In genomic region chr6:108874470-108875160, GRCh38 we compare ENCODE assay signal across 8 cellular contexts. TPM values are rescaled to one million over a fixed set of nuclear protein-coding genes. Genes with fewer than 3 reads are reported as not detected.
DNase-seq lines count a peak whose midpoint lies in the region; ATAC-seq and TF ChIP-seq lines count a peak whose summit lies in the region.

No MANE protein-coding gene starts in this region.

- CTCF ChIA-PET in activated CD8-positive, alpha-beta T cell treated with anti-CD3 and anti-CD28 coated beads for 36 hours (lab: Charles Lee): interaction anchor here (0.9 to 5.5 kb wide), 9 partner anchors 9 to 198 kb away, joined by 3 to 22 read pairs (median 4); no protein-coding TSS in a partner anchor

- no peak for TF ChIP-seq POLR2A in gastroesophageal sphincter (IDR thresholded peaks at IDR 0.05)

- POLR2A ChIA-PET in activated CD8-positive, alpha-beta T cell treated with anti-CD3 and anti-CD28 coated beads for 36 hours (lab: Charles Lee): interaction anchor here (0.6 to 2.3 kb wide), 6 partner anchors 8 to 1601 kb away, joined by 3 to 17 read pairs (median 3); no protein-coding TSS in a partner anchor

- peaks cover 0 to 29% (median 3%) of the 10 kb centered on the region in 3 donors for H3K4me1 ChIP-seq in gastroesophageal sphincter

- peak overlapping the region; percentile 93 for H3K27ac Mint-ChIP-seq in activated CD8-positive, alpha-beta T cell treated with anti-CD3 and anti-CD28 coated beads for 36 hours

- H3K27ac ChIP-seq in gastroesophageal sphincter: peak overlapping the region in 3 of 4 donors; percentile 50 to 63 (median 62)

- H3K4me3 Mint-ChIP-seq in activated CD8-positive, alpha-beta T cell treated with anti-CD3 and anti-CD28 coated beads for 36 hours: peak overlapping the region; percentile 54

- peaks cover 48% of the 10 kb centered on the region for H3K4me1 Mint-ChIP-seq in activated CD8-positive, alpha-beta T cell treated with anti-CD3 and anti-CD28 coated beads for 36 hours (ENCODE audit: low read depth)

- DNase-seq in activated naive CD4-positive, alpha-beta T cell treated with Interleukin-2 at 50 U/mL for 16 hours: peak; percentile 62
- no peak for DNase-seq in activated naive CD4-positive, alpha-beta T cell (lab: John Stamatoyannopoulos, UW)
- peak; percentile 87 for DNase-seq in activated CD8-positive, alpha-beta T cell treated with anti-CD3 and anti-CD28 coated beads for 36 hours
- DNase-seq in stimulated activated naive CD8-positive, alpha-beta T cell treated with anti-CD3 and anti-CD28 coated beads, Interleukin-15, Interleukin-2, amounts not matched to agents 100 U/mL and 50 U/mL, for 24 hours: peak; percentile 60
- no peak for DNase-seq in NCI-H1436 (lab: John Stamatoyannopoulos, UW)
- no peak for DNase-seq in DMS 273 (lab: John Stamatoyannopoulos, UW; ENCODE audit: unreplicated experiment)

- ATAC-seq in HG03159 (IDR thresholded peaks at IDR 0.05; ENCODE audit: unreplicated experiment) (peak; percentile 77), gastroesophageal sphincter (no peak)
- ATAC-seq in activated CD8-positive, alpha-beta T cell treated with anti-CD3 and anti-CD28 coated beads for 36 hours: peak; percentile 79
- ATAC-seq in stimulated activated naive CD8-positive, alpha-beta T cell treated with anti-CD3 and anti-CD28 coated beads, Interleukin-15, Interleukin-2, amounts not matched to agents 100 U/mL and 50 U/mL, for 24 hours: peak; percentile 93

- intact Hi-C loops in activated CD8-positive, alpha-beta T cell treated with anti-CD3 and anti-CD28 coated beads for 36 hours (cut with micrococcal nuclease): loop anchor here (1.0 kb wide), 2 partner anchors 9 to 47 kb away; no protein-coding TSS in a partner anchor

- 79 to 85% methylated on average over 4 to 5 of the region's 5 CpGs for WGBS in gastroesophageal sphincter (ENCODE audit: low coverage in 1 of 2), 2 donors

- peaks cover 3% of the 10 kb centered on the region for H3K9me3 Mint-ChIP-seq in activated CD8-positive, alpha-beta T cell treated with anti-CD3 and anti-CD28 coated beads for 36 hours

- no peaks in the 10 kb centered on the region for H3K27me3 Mint-ChIP-seq in activated CD8-positive, alpha-beta T cell treated with anti-CD3 and anti-CD28 coated beads for 36 hours

- TF ChIP-seq CTCF in activated CD8-positive, alpha-beta T cell treated with anti-CD3 and anti-CD28 coated beads for 36 hours (IDR thresholded peaks at IDR 0.05): no peak
- no peak for TF ChIP-seq CTCF in gastroesophageal sphincter (IDR thresholded peaks at IDR 0.05)

- H3K9me3 ChIP-seq in gastroesophageal sphincter: no peaks in the 10 kb centered on the region

- peaks cover 27% of the 10 kb centered on the region for H3K36me3 Mint-ChIP-seq in activated CD8-positive, alpha-beta T cell treated with anti-CD3 and anti-CD28 coated beads for 36 hours (ENCODE audit: low read depth)

- H3K27me3 ChIP-seq in gastroesophageal sphincter: no peaks in the 10 kb centered on the region

- peaks cover 0 to 21% of the 10 kb centered on the region in 2 donors for H3K36me3 ChIP-seq in gastroesophageal sphincter

- TF ChIP-seq EP300 in gastroesophageal sphincter (IDR thresholded peaks at IDR 0.05): no peak

- no peak overlapping the region for H3K4me3 ChIP-seq in gastroesophageal sphincter

RNA-seq across cellular contexts. Expression of gene ARMC2, which starts 26.4 kb away (rescaled TPM):
- total RNA-seq in activated CD8-positive, alpha-beta T cell treated with anti-CD3 and anti-CD28 coated beads for 36 hours: 1 to 10 TPM; 2.7 to 4.6 TPM
- total RNA-seq in gastroesophageal sphincter: 1 to 10 TPM; 2.8 to 3.9 (median 3.5) TPM

Comparison
In these comparisons a context has a peak if more than half of its experiments do, and no peak if none do; other contexts are left out.
1. DNase-seq: peak in activated naive CD4-positive, alpha-beta T cell treated with Interleukin-2 at 50 U/mL for 16 hours (single experiment), activated CD8-positive, alpha-beta T cell treated with anti-CD3 and anti-CD28 coated beads for 36 hours (single experiment) and stimulated activated naive CD8-positive, alpha-beta T cell treated with anti-CD3 and anti-CD28 coated beads, Interleukin-15, Interleukin-2, amounts not matched to agents 100 U/mL and 50 U/mL, for 24 hours (single experiment); none in activated naive CD4-positive, alpha-beta T cell (0 of 4), NCI-H1436 (single experiment) and DMS 273 (single experiment).